In the genomic region with DNA sequence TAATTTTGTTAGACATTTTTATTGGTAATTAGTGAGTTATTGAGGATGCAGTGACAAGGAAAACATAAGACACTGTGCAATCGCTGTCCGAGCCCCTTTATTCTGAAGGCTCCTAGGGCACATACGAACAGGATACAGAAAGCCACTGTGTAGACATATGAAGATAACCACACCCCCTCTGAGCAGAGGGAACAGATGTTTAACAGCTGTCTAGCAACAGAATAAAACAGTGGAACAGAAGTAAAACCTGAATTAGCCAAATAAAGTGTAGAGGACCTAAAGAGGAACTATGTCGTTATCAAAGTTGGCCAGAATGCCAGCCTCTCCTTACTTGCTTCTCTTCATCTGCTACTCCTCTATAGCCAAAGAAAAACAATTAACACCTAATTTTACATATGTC, we compare ENCODE assay signal across 8 cellular contexts. TPM values are rescaled to one million over a fixed set of nuclear protein-coding genes. Genes with fewer than 3 reads are reported as not detected.
DNase-seq lines count a peak whose midpoint lies in the region; ATAC-seq and TF ChIP-seq lines count a peak whose summit lies in the region.

No MANE protein-coding gene starts in this region.

- H3K36me3 ChIP-seq in GM06990 (ENCODE audit: control insufficient read depth, insufficient read depth, low read length) (no peaks in the 10 kb centered on the region), uterus (no peaks in the 10 kb centered on the region)

- H3K4me3 ChIP-seq in GM06990 (replicated peaks; ENCODE audit: low read depth, low read length) (no peak overlapping the region), uterus (no peak overlapping the region), lower leg skin (ENCODE audit: low read depth, poor library complexity, severe bottlenecking) (no peak overlapping the region)

- H3K4me1 ChIP-seq in uterus, result peaks cover 0 to 3% of the 10 kb centered on the region in 2 donors

- H3K27me3 ChIP-seq in GM06990 (replicated peaks; ENCODE audit: control insufficient read depth, insufficient read depth, low read length), result no peaks in the 10 kb centered on the region
- no peaks in the 10 kb centered on the region for H3K27me3 ChIP-seq in uterus

- H3K27ac ChIP-seq in uterus, result peak overlapping the region; percentile 64 to 66

- WGBS in lower leg skin, 2 donors, result 24 to 38% methylated on average over 4 of the region's 4 CpGs

- DNase-seq in GM06990 (ENCODE audit: extremely low read depth, insufficient read length), result peak; percentile 13
- DNase-seq in HCEC 1CT, result peak; percentile 85
- DNase-seq in SIG-M5 treated with dmso at 0.1 percent for 504 hours (lab: John Stamatoyannopoulos, UW; ENCODE audit: unreplicated experiment), result peak; percentile 40
- DNase-seq in left ventricle myocardium superior, result no peak
- no peak for DNase-seq in uterus
- no peak for DNase-seq in lower leg skin (ENCODE audit: low spot score in 2 of 2)

- no peak for TF ChIP-seq CTCF in GM06990 (IDR thresholded peaks at IDR 0.05; ENCODE audit: insufficient read depth, low read length, poor library complexity, severe bottlenecking)
- TF ChIP-seq CTCF in uterus (IDR thresholded peaks at IDR 0.05), result no peak
- TF ChIP-seq CTCF in lower leg skin (IDR thresholded peaks at IDR 0.05), result no peak

- no peaks in the 10 kb centered on the region for H3K9me3 ChIP-seq in uterus

- intact Hi-C loops in left ventricle myocardium superior (cut with micrococcal nuclease) (no loop called here), uterus (cut with DNase I; ENCODE audit: low total_unique reads) (no loop called here), lower leg skin (cut with DNase I; ENCODE audit: low total_unique reads) (no loop called here)

- ATAC-seq in left ventricle myocardium superior, result peak; percentile 70
- no peak for ATAC-seq in GM21515 (IDR thresholded peaks at IDR 0.05; ENCODE audit: unreplicated experiment)
- no peak for ATAC-seq in GM19397 (IDR thresholded peaks at IDR 0.05; ENCODE audit: unreplicated experiment)

- TF ChIP-seq POLR2A in uterus (IDR thresholded peaks at IDR 0.05) (no peak), lower leg skin (IDR thresholded peaks at IDR 0.05) (no peak)

RNA-seq across cellular contexts. Expression of a gene that starts 43.6 kb away (rescaled TPM):
- total RNA-seq in left ventricle myocardium superior, result 27.8 TPM
- total RNA-seq in uterus, result 10 to 100 TPM; 14.6 to 47.4 (median 22.8) TPM
- total RNA-seq in lower leg skin, result 100 to 1,000 TPM in 1 of 4 donors, 10 to 100 TPM in 3; 40.3 to 108 (median 44.7) TPM

Comparison
In these comparisons a context has a peak if more than half of its experiments do, and no peak if none do; other contexts are left out.
1. DNase-seq: peak in GM06990 (single experiment), HCEC 1CT (single experiment) and SIG-M5 treated with dmso at 0.1 percent for 504 hours (single experiment); none in left ventricle myocardium superior (single experiment), uterus (0 of 2) and lower leg skin (0 of 2).